ENCODE assay signal across 14 cellular contexts in the genomic region with DNA sequence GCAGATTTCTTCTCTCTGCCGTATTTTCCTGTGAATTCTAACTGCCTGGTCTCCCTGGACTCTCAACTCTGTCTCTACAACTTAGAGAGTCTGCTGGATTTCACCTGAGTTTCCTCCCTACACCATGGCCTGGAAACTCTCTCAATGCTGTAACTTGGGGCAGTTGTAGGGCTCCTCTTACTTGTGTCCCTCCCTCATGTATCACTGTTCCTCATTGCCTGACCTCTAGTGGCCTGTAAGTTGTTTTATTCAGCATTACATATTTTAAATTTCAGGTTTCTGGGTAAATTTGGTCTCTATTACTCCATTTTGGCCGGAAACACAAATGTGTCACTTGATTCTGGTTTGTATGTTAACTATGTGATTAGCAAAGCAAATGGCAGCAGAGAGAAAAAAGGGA.
DNase-seq lines count a peak whose midpoint lies in the region; ATAC-seq, FAIRE-seq and TF ChIP-seq lines count a peak whose summit lies in the region.
"Had no signal": no experiment of that assay in that cellular context is flagged by ENCODE, and none has a peak within 500 bp of the region (broad histone marks: within the 10 kb centered on the region; RNA-seq: fewer than 3 reads in every experiment).

No MANE protein-coding gene starts in this region.

- no peak overlapping the region for H3K4me2 ChIP-seq in MM.1S (ENCODE audit: low read depth, low read length)

- H3K9ac ChIP-seq in MM.1S (ENCODE audit: low read length): no peak overlapping the region

- no peaks in the 10 kb centered on the region for H4K20me1 ChIP-seq in MM.1S (ENCODE audit: insufficient read depth, low read length)

- H3K4me3 ChIP-seq in GM06990 (replicated peaks; ENCODE audit: low read depth, low read length): no peak overlapping the region
- no peak overlapping the region for H3K4me3 ChIP-seq in MM.1S (ENCODE audit: low read length)
- H3K4me3 ChIP-seq in bronchial epithelial cell (ENCODE audit: low read depth, low read length): no peak overlapping the region
- H3K4me3 ChIP-seq: gastrocnemius medialis, sigmoid colon had no signal

- peaks cover 14% of the 10 kb centered on the region for H3K4me1 ChIP-seq in MM.1S (ENCODE audit: low read length)
- H3K4me1 ChIP-seq: gastrocnemius medialis had no signal

- ATAC-seq in HG02678 (IDR thresholded peaks at IDR 0.05; ENCODE audit: unreplicated experiment): no peak
- ATAC-seq: activated naive CD4-positive, alpha-beta T cell treated with anti-CD3 and anti-CD28 coated beads, Interleukin-2, amount 50 U/mL, for 72 hours; gastrocnemius medialis had no signal

- H2AFZ ChIP-seq in MM.1S (ENCODE audit: low read length): no peak overlapping the region

- no peaks in the 10 kb centered on the region for H3K9me2 ChIP-seq in MM.1S (replicated peaks; ENCODE audit: insufficient read depth, low read length)

- FAIRE-seq in bronchial epithelial cell (lab: Jason Lieb, UNC): no peak
- FAIRE-seq: colon, GM19239, H54, TTC549 had no signal

- no peaks in the 10 kb centered on the region for H3K27me3 ChIP-seq in GM06990 (replicated peaks; ENCODE audit: control insufficient read depth, insufficient read depth, low read length)
- no peaks in the 10 kb centered on the region for H3K27me3 ChIP-seq in MM.1S (replicated peaks; ENCODE audit: insufficient read depth, low read length)
- no peaks in the 10 kb centered on the region for H3K27me3 ChIP-seq in bronchial epithelial cell (ENCODE audit: control insufficient read depth, insufficient read depth, low read length)
- H3K27me3 ChIP-seq: gastrocnemius medialis, sigmoid colon had no signal

- peaks cover 5% of the 10 kb centered on the region; the same call in 1 of the 2 replicates for H3F3A ChIP-seq in MM.1S (ENCODE audit: insufficient read depth, low read length)

- H3K27ac ChIP-seq in MM.1S (ENCODE audit: low read length): no peak overlapping the region
- H3K27ac ChIP-seq: gastrocnemius medialis, sigmoid colon had no signal

- no peak for DNase-seq in GM06990 (ENCODE audit: extremely low read depth, insufficient read length)
- DNase-seq in MM.1S: no peak
- peak; percentile 17 for DNase-seq in bronchial epithelial cell (ENCODE audit: low read depth)
- peak; percentile 20 for DNase-seq in myocyte (ENCODE audit: low read depth)
- no peak for DNase-seq in HUDEP-2 (lab: John Stamatoyannopoulos, UW; ENCODE audit: unreplicated experiment in 76 of 76)
- no peak for DNase-seq in stimulated activated CD4-positive, alpha-beta T cell treated with anti-CD3 and anti-CD28 coated beads, Interleukin-1b, Interleukin-23, amount 100 ng/mL, for 48 hours
- DNase-seq: gastrocnemius medialis, sigmoid colon had no signal

- TF ChIP-seq CTCF in GM06990 (IDR thresholded peaks at IDR 0.05; ENCODE audit: insufficient read depth, low read length, poor library complexity, severe bottlenecking) (peak; percentile 2), MM.1S (IDR thresholded peaks at IDR 0.05; ENCODE audit: low read length) (peak; percentile 27; the same call in 1 of the 2 replicates), bronchial epithelial cell (IDR thresholded peaks at IDR 0.05; ENCODE audit: insufficient read depth, low read length, severe bottlenecking) (no peak)

- H3K36me3 ChIP-seq in GM06990 (ENCODE audit: control insufficient read depth, insufficient read depth, low read length): no peaks in the 10 kb centered on the region
- H3K36me3 ChIP-seq in MM.1S (replicated peaks; ENCODE audit: insufficient read depth, low read length): no peaks in the 10 kb centered on the region
- H3K36me3 ChIP-seq in bronchial epithelial cell (ENCODE audit: control insufficient read depth, insufficient read depth, low read length): no peaks in the 10 kb centered on the region
- H3K36me3 ChIP-seq: gastrocnemius medialis, sigmoid colon had no signal

- H3K79me2 ChIP-seq in MM.1S (ENCODE audit: low read length): no peaks in the 10 kb centered on the region

- H3K9me3 ChIP-seq in MM.1S (replicated peaks; ENCODE audit: insufficient read depth, low read length): no peaks in the 10 kb centered on the region
- H3K9me3 ChIP-seq: gastrocnemius medialis, sigmoid colon had no signal

Comparison
In these comparisons a context has a peak if more than half of its experiments do, and no peak if none do; other contexts are left out.
1. DNase-seq: peak in bronchial epithelial cell (single experiment) and myocyte (single experiment); none in GM06990 (single experiment), MM.1S (single experiment), HUDEP-2 (0 of 76) and stimulated activated CD4-positive, alpha-beta T cell treated with anti-CD3 and anti-CD28 coated beads, Interleukin-1b, Interleukin-23, amount 100 ng/mL, for 48 hours (single experiment).